In genomic region chr3:119456469-119456868, GRCh38 we compare ENCODE assay signal across 17 cellular contexts.
"Had no signal": no experiment of that assay in that cellular context is flagged by ENCODE, and none has a peak within 500 bp of the region (broad histone marks: within the 10 kb centered on the region; RNA-seq: fewer than 3 reads in every experiment).

No MANE protein-coding gene starts in this region.

- H3K9me3 Mint-ChIP-seq: mesothelial cell of epicardium; natural killer cell; neural crest cell; stimulated activated memory B cell treated with anti-CD40 and anti-IgM and Interleukin-4, amounts not matched to agents 10 μg/mL and 1 μg/mL and 100 μg/mL, for 72 hours; stimulated activated naive CD8-positive, alpha-beta T cell treated with anti-CD3 and anti-CD28 coated beads, Interleukin-15, Interleukin-2, amounts not matched to agents 100 ng/mL and 50 ng/mL, for 24 hours had no signal

- ATAC-seq: natural killer cell; stimulated activated memory B cell treated with anti-CD40 and anti-IgM and Interleukin-4, amounts not matched to agents 10 μg/mL and 1 μg/mL and 100 μg/mL, for 72 hours had no signal

- H3K4me3 ChIP-seq: esophagus muscularis mucosa, gastroesophageal sphincter, spleen, tibial artery had no signal

- H3K9me3 ChIP-seq: esophagus muscularis mucosa, gastroesophageal sphincter, spleen, tibial artery had no signal

- H3K27me3 Mint-ChIP-seq: stimulated activated memory B cell treated with anti-CD40 and anti-IgM and Interleukin-4, amounts not matched to agents 10 μg/mL and 1 μg/mL and 100 μg/mL, for 72 hours; stimulated activated naive CD8-positive, alpha-beta T cell treated with anti-CD3 and anti-CD28 coated beads, Interleukin-15, Interleukin-2, amounts not matched to agents 100 ng/mL and 50 ng/mL, for 24 hours had no signal

- DNase-seq: dermis blood vessel endothelial cell; glutamatergic neuron; islet precursor cell; mammary epithelial cell; natural killer cell; posterior cingulate gyrus; spleen; stimulated activated CD4-positive, alpha-beta T cell treated with anti-CD3 and anti-CD28 coated beads, Interleukin-15, amount 100 ng/mL, for 24 hours; stimulated activated CD4-positive, alpha-beta T cell treated with anti-CD3 and anti-CD28 coated beads, Interleukin-1b, Interleukin-23, amount 100 ng/mL, for 48 hours; stimulated activated CD4-positive, alpha-beta T cell treated with anti-CD3 and anti-CD28 coated beads, Interleukin-4, amount 100 ng/mL, for 24 hours; tibial artery had no signal

- H3K27ac ChIP-seq: esophagus muscularis mucosa, gastroesophageal sphincter, tibial artery had no signal

- H3K4me3 Mint-ChIP-seq: mesothelial cell of epicardium; natural killer cell; neural crest cell; stimulated activated memory B cell treated with anti-CD40 and anti-IgM and Interleukin-4, amounts not matched to agents 10 μg/mL and 1 μg/mL and 100 μg/mL, for 72 hours; stimulated activated naive CD8-positive, alpha-beta T cell treated with anti-CD3 and anti-CD28 coated beads, Interleukin-15, Interleukin-2, amounts not matched to agents 100 ng/mL and 50 ng/mL, for 24 hours had no signal

- H3K27me3 ChIP-seq: esophagus muscularis mucosa, gastroesophageal sphincter, spleen, tibial artery had no signal

- H3K27ac Mint-ChIP-seq: mesothelial cell of epicardium; natural killer cell; stimulated activated memory B cell treated with anti-CD40 and anti-IgM and Interleukin-4, amounts not matched to agents 10 μg/mL and 1 μg/mL and 100 μg/mL, for 72 hours; stimulated activated naive CD8-positive, alpha-beta T cell treated with anti-CD3 and anti-CD28 coated beads, Interleukin-15, Interleukin-2, amounts not matched to agents 100 ng/mL and 50 ng/mL, for 24 hours had no signal
